In genomic region chr14:19011029-19011428, GRCh38 we compare ENCODE assay signal across 4 cellular contexts. TPM values are rescaled to one million over a fixed set of nuclear protein-coding genes. Genes with fewer than 3 reads are reported as not detected.
"Had no signal": no experiment of that assay in that cellular context is flagged by ENCODE, and none has a peak within 500 bp of the region (broad histone marks: within the 10 kb centered on the region; RNA-seq: fewer than 3 reads in every experiment).

No MANE protein-coding gene starts in this region.

RNA-seq across cellular contexts. Expression of gene POTEM, which starts 43.8 kb away (rescaled TPM):
- total RNA-seq: LHCN-M2, M059J, MCF 10A, NCI-H460 had no signal
